ENCODE assay signal across 8 cellular contexts in the genomic region with DNA sequence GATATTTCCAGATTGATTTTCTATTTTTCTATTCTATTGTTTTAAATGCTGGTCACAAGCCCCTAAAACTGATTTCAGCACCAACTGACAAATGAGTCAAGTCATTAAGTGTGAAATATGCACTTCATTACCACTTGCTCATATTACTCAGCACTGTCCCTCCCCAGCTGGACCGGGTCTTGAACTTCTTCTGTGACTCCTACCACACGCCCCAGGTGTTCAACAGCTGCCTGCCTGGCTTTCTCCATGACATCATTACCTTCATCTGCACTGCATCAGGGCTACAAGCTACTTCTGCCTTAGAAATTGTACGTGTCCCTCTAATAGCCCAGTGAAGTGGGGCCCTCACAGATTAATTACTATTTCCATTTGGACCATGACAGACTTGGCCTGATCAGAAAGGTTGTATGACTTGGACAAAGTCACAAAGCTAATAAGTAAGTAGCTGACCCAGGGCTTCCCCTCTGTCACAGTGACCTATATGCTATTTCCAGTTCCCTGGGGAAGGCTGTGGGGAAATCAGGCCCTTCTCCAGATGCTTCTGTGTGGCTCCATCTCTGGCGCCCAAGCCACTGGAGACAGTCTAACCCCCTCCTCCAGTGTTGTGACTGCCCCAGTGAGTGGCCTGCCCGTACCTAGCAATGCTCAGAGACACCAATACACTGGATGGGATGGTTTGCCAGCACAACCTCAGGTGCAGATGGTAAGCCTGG. TPM values are rescaled to one million over a fixed set of nuclear protein-coding genes. Genes with fewer than 3 reads are reported as not detected.
A peak's percentile ranks its signal among the peaks of the same experiment; 100 is the strongest.
DNase-seq lines count a peak whose midpoint lies in the region; ATAC-seq, FAIRE-seq and TF ChIP-seq lines count a peak whose summit lies in the region.

No MANE protein-coding gene starts in this region.

- WGBS in body of pancreas, 2 donors, result 54 to 69% methylated on average over 5 of the region's 5 CpGs
- WGBS in sigmoid colon, 2 donors, result 60 to 79% methylated on average over 5 of the region's 5 CpGs

- TF ChIP-seq POLR2A in body of pancreas (IDR thresholded peaks at IDR 0.05) (no peak), sigmoid colon (IDR thresholded peaks at IDR 0.05) (no peak)

- DNase-seq in body of pancreas, result peak in 1 of 4 donors; percentile 34
- DNase-seq in sigmoid colon, result peak; percentile 85
- no peak for DNase-seq in left lung
- no peak for DNase-seq in frontal cortex (ENCODE audit: low spot score in 2 of 2)
- no peak for DNase-seq in endothelial cell (ENCODE audit: low spot score)
- no peak for DNase-seq in NCI-H1694 (lab: John Stamatoyannopoulos, UW)

- H3K9me3 Mint-ChIP-seq in endothelial cell (ENCODE audit: unreplicated experiment), result no peaks in the 10 kb centered on the region

- H3K27me3 Mint-ChIP-seq in endothelial cell (ENCODE audit: unreplicated experiment), result peaks cover 5% of the 10 kb centered on the region

- H3K27me3 ChIP-seq in body of pancreas (no peaks in the 10 kb centered on the region), sigmoid colon (no peaks in the 10 kb centered on the region), left lung (no peaks in the 10 kb centered on the region)

- no peak overlapping the region for H3K27ac Mint-ChIP-seq in endothelial cell (ENCODE audit: unreplicated experiment)

- no peak for FAIRE-seq in frontal cortex (lab: Jason Lieb, UNC)

- H3K4me3 ChIP-seq in body of pancreas (no peak overlapping the region), sigmoid colon (no peak overlapping the region), left lung (no peak overlapping the region)

- peaks cover 5% of the 10 kb centered on the region for H3K36me3 Mint-ChIP-seq in endothelial cell (ENCODE audit: low read depth, unreplicated experiment)

- no peak for TF ChIP-seq EP300 in sigmoid colon (IDR thresholded peaks at IDR 0.05)

- no peak overlapping the region for H3K4me3 Mint-ChIP-seq in endothelial cell (ENCODE audit: unreplicated experiment)

- no peaks in the 10 kb centered on the region for H3K9me3 ChIP-seq in body of pancreas
- H3K9me3 ChIP-seq in sigmoid colon, result no peaks in the 10 kb centered on the region
- H3K9me3 ChIP-seq in left lung, result no peaks in the 10 kb centered on the region

- no peak for TF ChIP-seq CTCF in body of pancreas (IDR thresholded peaks at IDR 0.05)
- no peak for TF ChIP-seq CTCF in sigmoid colon (IDR thresholded peaks at IDR 0.05)
- TF ChIP-seq CTCF in left lung (IDR thresholded peaks at IDR 0.05), result no peak
- no peak for TF ChIP-seq CTCF in endothelial cell (IDR thresholded peaks at IDR 0.05; ENCODE audit: unreplicated experiment)

- H3K4me1 ChIP-seq in body of pancreas (peaks cover 88% of the 10 kb centered on the region), sigmoid colon (peaks cover 4 to 97% (median 95%) of the 10 kb centered on the region in 4 donors), left lung (peaks cover 66 to 98% of the 10 kb centered on the region in 2 donors)

- ATAC-seq in GM18511 (IDR thresholded peaks at IDR 0.05; ENCODE audit: unreplicated experiment) (peak; percentile 47), HG03432 (IDR thresholded peaks at IDR 0.05; ENCODE audit: unreplicated experiment) (peak; percentile 51), body of pancreas (no peak), left lung (no peak)

- intact Hi-C loops in body of pancreas (cut with DNase I) (no loop called here), sigmoid colon (cut with DNase I) (no loop called here), left lung (cut with DNase I) (no loop called here)

- H3K27ac ChIP-seq in body of pancreas, result peak overlapping the region in 3 of 4 donors; percentile 83 to 91 (median 85)
- H3K27ac ChIP-seq in sigmoid colon, result peak overlapping the region; percentile 82 to 89 (median 88)
- peak overlapping the region in 1 of 2 donors; percentile 84 for H3K27ac ChIP-seq in left lung

- peaks cover 34% of the 10 kb centered on the region for H3K4me1 Mint-ChIP-seq in endothelial cell (ENCODE audit: unreplicated experiment)

- no peaks in the 10 kb centered on the region for H3K36me3 ChIP-seq in body of pancreas (replicated peaks in 1 of 2; ENCODE audit: insufficient read depth in 1 of 2, low read depth in 2 of 2)
- peaks cover 0 to 4% (median 0%) of the 10 kb centered on the region in 4 donors for H3K36me3 ChIP-seq in sigmoid colon
- no peaks in the 10 kb centered on the region for H3K36me3 ChIP-seq in left lung

RNA-seq across cellular contexts. Expression of gene TBC1D10A, which starts 18.1 kb away (rescaled TPM):
- 10 to 100 TPM in 1 of 2 donors, 1 to 10 TPM in 1; 4.3 to 15.0 TPM for total RNA-seq in body of pancreas
- 10 to 100 TPM; 12.5 to 31.0 (median 26.8) TPM for total RNA-seq in sigmoid colon
- 10 to 100 TPM; 28.8 to 35.4 (median 29.1) TPM for polyA plus RNA-seq in sigmoid colon
- total RNA-seq in left lung, result 10 to 100 TPM; 21.7 to 25.4 TPM
- 10.6 TPM for total RNA-seq in frontal cortex
- total RNA-seq in endothelial cell (ENCODE audit: unreplicated experiment), result 7.9 TPM

RNA-seq across cellular contexts. Expression of gene CASTOR1, which starts 19.4 kb away (rescaled TPM):
- 10 to 100 TPM in 1 of 2 donors, 1 to 10 TPM in 1; 4.2 to 21.4 TPM for total RNA-seq in body of pancreas
- 10 to 100 TPM in 2 of 4 donors, 1 to 10 TPM in 2; 5.3 to 15.0 (median 10.8) TPM for total RNA-seq in sigmoid colon
- 1 to 10 TPM in 2 of 3 donors, not detected in 1; 6.4 to 8.4 TPM for polyA plus RNA-seq in sigmoid colon
- total RNA-seq in left lung, result 10 to 100 TPM; 12.4 to 12.8 TPM
- total RNA-seq in frontal cortex, result 2.4 TPM
- 17.2 TPM for total RNA-seq in endothelial cell (ENCODE audit: unreplicated experiment)

RNA-seq across cellular contexts. Expression of gene OSM, which starts 42.0 kb away (rescaled TPM):
- total RNA-seq in body of pancreas (not detected), sigmoid colon (10 to 100 TPM in 1 of 4 donors, 1 to 10 TPM in 1, under 1 TPM in 2; 0.71 to 12.8 (median 3.5) TPM), left lung (1 to 10 TPM; 4.8 to 6.3 TPM), frontal cortex (0.41 TPM), endothelial cell (ENCODE audit: unreplicated experiment) (not detected)
- 1 to 10 TPM in 2 of 3 donors, under 1 TPM in 1; 0.60 to 9.9 (median 1.5) TPM for polyA plus RNA-seq in sigmoid colon

RNA-seq across cellular contexts. Expression of gene SF3A1, which starts 48.0 kb away (rescaled TPM):
- total RNA-seq in body of pancreas, result 10 to 100 TPM; 30.6 to 77.1 TPM
- 10 to 100 TPM; 24.2 to 61.5 (median 33.5) TPM for total RNA-seq in sigmoid colon
- polyA plus RNA-seq in sigmoid colon, result 10 to 100 TPM; 17.4 to 41.2 (median 21.3) TPM
- 100 to 1,000 TPM; 133 to 146 TPM for total RNA-seq in left lung
- 13.9 TPM for total RNA-seq in frontal cortex
- total RNA-seq in endothelial cell (ENCODE audit: unreplicated experiment), result 139 TPM

RNA-seq across cellular contexts. Expression of gene CCDC157, which starts 48.1 kb away (rescaled TPM):
- total RNA-seq in body of pancreas (10 to 100 TPM in 1 of 2 donors, 1 to 10 TPM in 1; 3.1 to 10.5 TPM), sigmoid colon (1 to 10 TPM in 3 of 4 donors, under 1 TPM in 1; 0.83 to 2.0 (median 1.7) TPM), left lung (1 to 10 TPM; 2.8 to 3.9 TPM), frontal cortex (5.3 TPM), endothelial cell (ENCODE audit: unreplicated experiment) (3.3 TPM)
- 1 to 10 TPM; 1.2 to 1.8 (median 1.6) TPM for polyA plus RNA-seq in sigmoid colon

Comparison
In these comparisons a context has a peak if more than half of its experiments do, and no peak if none do; other contexts are left out.
1. ATAC-seq: peak in GM18511 (single experiment) and HG03432 (single experiment); none in body of pancreas (single experiment) and left lung (single experiment).